32 cellular contexts compared by ENCODE assay signal in the genomic region with DNA sequence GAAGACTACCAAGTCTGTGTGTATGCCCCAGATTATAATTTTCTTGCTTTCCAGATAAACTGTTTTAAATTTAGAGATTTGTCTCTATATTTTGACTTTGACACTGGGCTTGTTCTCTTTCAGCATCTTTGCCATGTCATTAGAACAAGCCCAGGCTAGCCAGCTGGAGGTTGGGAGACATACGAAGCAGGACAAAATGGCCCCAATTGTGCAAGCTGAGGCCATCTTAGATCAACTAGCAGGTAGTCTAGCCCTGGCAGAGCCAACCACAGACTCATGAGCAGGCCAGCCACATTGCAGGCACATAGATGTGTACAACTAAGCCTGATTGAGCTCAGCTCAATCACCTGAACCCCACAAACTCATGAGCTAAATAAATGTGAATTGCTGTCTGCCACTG.
"Had no signal": no experiment of that assay in that cellular context is flagged by ENCODE, and none has a peak within 500 bp of the region (broad histone marks: within the 10 kb centered on the region; RNA-seq: fewer than 3 reads in every experiment).

No MANE protein-coding gene starts in this region.

- H3K27me3 Mint-ChIP-seq: activated CD4-positive, alpha-beta T cell treated with anti-CD3 and anti-CD28 coated beads, Interleukin-2, amount 10 ng/mL, durations not matched to agents 24 days and 14 days; activated CD8-positive, alpha-beta memory T cell treated with anti-CD3 and anti-CD28 coated beads, Interleukin-2, amount 10 ng/mL, durations not matched to agents 7 days and 5 days had no signal

- H3K27ac ChIP-seq: ascending aorta, KMS-11, Peyer's patch, RWPE1, SJSA1 had no signal

- H3K36me3 Mint-ChIP-seq: activated CD8-positive, alpha-beta memory T cell treated with anti-CD3 and anti-CD28 coated beads, Interleukin-2, amount 10 ng/mL, durations not matched to agents 7 days and 5 days; brain had no signal

- H3K27ac Mint-ChIP-seq: activated B cell treated with CpG ODN at 0.5 μM for 24 hours; activated CD4-positive, alpha-beta T cell treated with anti-CD3 and anti-CD28 coated beads, Interleukin-2, amount 10 ng/mL, durations not matched to agents 24 days and 14 days; activated CD8-positive, alpha-beta memory T cell treated with anti-CD3 and anti-CD28 coated beads, Interleukin-2, amount 10 ng/mL, durations not matched to agents 7 days and 5 days; activated naive CD4-positive, alpha-beta T cell treated with anti-CD3 and anti-CD28 coated beads, Interleukin-2, amount 50 U/mL, for 72 hours; activated naive CD8-positive, alpha-beta T cell treated with anti-CD3 and anti-CD28 coated beads, Interleukin-2, amount 50 U/mL, for 24 hours; activated T-cell treated with anti-CD3 and anti-CD28 coated beads, Interleukin-2, amount 50 U/mL, for 24 hours; activated T-helper 1 cell treated with anti-CD3 and anti-CD28 coated beads, Interleukin-12 subunit alpha, Interleukin-12 subunit beta, Interleukin-2, Interleukin-4 antibody, amounts not matched to agents 30 ng/mL and 10 ng/mL and 1 ng/mL, durations not matched to agents 14 hours and 24 hours and 36 hours; brain; T-helper 1 cell treated with Interleukin-12 subunit alpha and Interleukin-12 subunit beta and Interleukin-4 antibody, amounts not matched to agents 30 μg/mL and 1 μg/mL, for 36 hours had no signal

- H3K36me3 ChIP-seq: ascending aorta, Peyer's patch, SJSA1 had no signal

- H3K4me3 ChIP-seq: ascending aorta, Peyer's patch, SJSA1 had no signal

- ATAC-seq: activated CD8-positive, alpha-beta memory T cell treated with anti-CD3 and anti-CD28 coated beads, Interleukin-2, amount 10 ng/mL, durations not matched to agents 7 days and 5 days; activated naive CD4-positive, alpha-beta T cell treated with anti-CD3 and anti-CD28 coated beads, Interleukin-2, amount 50 U/mL, for 72 hours; activated naive CD8-positive, alpha-beta T cell treated with anti-CD3 and anti-CD28 coated beads, Interleukin-2, amount 50 U/mL, for 24 hours had no signal

- H3K4me3 Mint-ChIP-seq: activated B cell treated with CpG ODN at 0.5 μM for 24 hours; activated CD4-positive, alpha-beta T cell treated with anti-CD3 and anti-CD28 coated beads, Interleukin-2, amount 10 ng/mL, durations not matched to agents 24 days and 14 days; activated CD8-positive, alpha-beta memory T cell treated with anti-CD3 and anti-CD28 coated beads, Interleukin-2, amount 10 ng/mL, durations not matched to agents 7 days and 5 days; activated naive CD8-positive, alpha-beta T cell treated with anti-CD3 and anti-CD28 coated beads, Interleukin-2, amount 50 U/mL, for 24 hours; activated T-cell treated with anti-CD3 and anti-CD28 coated beads, Interleukin-2, amount 50 U/mL, for 24 hours; activated T-helper 1 cell treated with anti-CD3 and anti-CD28 coated beads, Interleukin-12 subunit alpha, Interleukin-12 subunit beta, Interleukin-2, Interleukin-4 antibody, amounts not matched to agents 30 ng/mL and 10 ng/mL and 1 ng/mL, durations not matched to agents 14 hours and 24 hours and 36 hours; brain; T-helper 1 cell treated with Interleukin-12 subunit alpha and Interleukin-12 subunit beta and Interleukin-4 antibody, amounts not matched to agents 30 μg/mL and 1 μg/mL, for 36 hours had no signal

- H3K4me2 ChIP-seq: KMS-11 had no signal

- H3K9me3 Mint-ChIP-seq: activated CD4-positive, alpha-beta T cell treated with anti-CD3 and anti-CD28 coated beads, Interleukin-2, amount 10 ng/mL, durations not matched to agents 24 days and 14 days had no signal

- DNase-seq: activated B cell treated with CpG ODN at 0.5 μM for 24 hours; activated CD4-positive, alpha-beta T cell treated with anti-CD3 and anti-CD28 coated beads for 1 hour; activated CD4-positive, alpha-beta T cell treated with anti-CD3 and anti-CD28 coated beads, Interleukin-2, amount 10 ng/mL, durations not matched to agents 24 days and 14 days; activated CD4-positive, alpha-beta T cell treated with anti-CD3 and anti-CD28 coated beads, Interleukin-2, amount 50 U/mL, for 48 hours; activated CD8-positive, alpha-beta memory T cell treated with anti-CD3 and anti-CD28 coated beads, Interleukin-2, amount 10 ng/mL, durations not matched to agents 7 days and 5 days; activated effector memory CD4-positive, alpha-beta T cell treated with Interleukin-2 at 50 U/mL for 16 hours; activated naive CD4-positive, alpha-beta T cell treated with Interleukin-2 at 50 U/mL for 16 hours; activated naive CD8-positive, alpha-beta T cell treated with anti-CD3 and anti-CD28 coated beads, Interleukin-2, amount 50 U/mL, for 24 hours; activated T-cell treated with anti-CD3 and anti-CD28 coated beads, Interleukin-2, amount 50 U/mL, for 24 hours; amniotic stem cell; cerebellar nuclear complex; MM.1S; NCI-H1105; NCI-H1436 treated with DMSO at 0.1 percent for 48 hours; NCI-H187; NCI-H2081; NCI-H345; NCI-H510A; NCI-H526 treated with DMSO at 0.1 percent for 48 hours; NCI-H82; NK-92 treated with Interleukin-12 subunit alpha and Interleukin-12 subunit beta, amount 100 ng/mL, for 24 hours; Peyer's patch; SHP77; T-helper 9 cell had no signal

- H3K4me1 Mint-ChIP-seq: activated B cell treated with CpG ODN at 0.5 μM for 24 hours; activated CD4-positive, alpha-beta T cell treated with anti-CD3 and anti-CD28 coated beads, Interleukin-2, amount 10 ng/mL, durations not matched to agents 24 days and 14 days; activated CD8-positive, alpha-beta memory T cell treated with anti-CD3 and anti-CD28 coated beads, Interleukin-2, amount 10 ng/mL, durations not matched to agents 7 days and 5 days; activated naive CD8-positive, alpha-beta T cell treated with anti-CD3 and anti-CD28 coated beads, Interleukin-2, amount 50 U/mL, for 24 hours had no signal

- H3K4me1 ChIP-seq: ascending aorta, Peyer's patch, SJSA1 had no signal

- H3K9me3 ChIP-seq: ascending aorta, Peyer's patch, SJSA1 had no signal

- H3K27me3 ChIP-seq: ascending aorta, Peyer's patch, SJSA1 had no signal
